ENCODE assay signal across 26 cellular contexts in genomic region chr7:88565401-88565800, GRCh38.
DNase-seq lines count a peak whose midpoint lies in the region; ATAC-seq, FAIRE-seq and TF ChIP-seq lines count a peak whose summit lies in the region.
"Had no signal": no experiment of that assay in that cellular context is flagged by ENCODE, and none has a peak within 500 bp of the region (broad histone marks: within the 10 kb centered on the region; RNA-seq: fewer than 3 reads in every experiment).

No MANE protein-coding gene starts in this region.

- H3K36me3 Mint-ChIP-seq in neural progenitor cell: no peaks in the 10 kb centered on the region
- H3K36me3 Mint-ChIP-seq: CD14-positive monocyte; CD4-positive, alpha-beta memory T cell; CD4-positive, CD25-positive, alpha-beta regulatory T cell; CD8-positive, alpha-beta memory T cell had no signal

- peaks cover 5% of the 10 kb centered on the region for H3F3A ChIP-seq in neural progenitor cell (ENCODE audit: low read depth)

- no peak overlapping the region for H3K27ac ChIP-seq in neural progenitor cell
- H3K27ac ChIP-seq: BLaER1 had no signal

- peaks cover 2% of the 10 kb centered on the region for H3K27me3 Mint-ChIP-seq in neural progenitor cell (ENCODE audit: insufficient read depth, low read depth)
- H3K27me3 Mint-ChIP-seq: CD4-positive, alpha-beta memory T cell; CD4-positive, CD25-positive, alpha-beta regulatory T cell; CD8-positive, alpha-beta memory T cell had no signal

- peaks cover 4% of the 10 kb centered on the region for H3K9me3 Mint-ChIP-seq in neural progenitor cell
- H3K9me3 Mint-ChIP-seq: CD4-positive, alpha-beta memory T cell had no signal

- H2AFZ ChIP-seq in neural progenitor cell (replicated peaks): no peak overlapping the region

- H3K9me3 ChIP-seq in neural progenitor cell (ENCODE audit: low read depth): no peaks in the 10 kb centered on the region
- H3K9me3 ChIP-seq: BE2C, BLaER1 had no signal

- H3K36me3 ChIP-seq in bronchial epithelial cell (ENCODE audit: control insufficient read depth, insufficient read depth, low read length) (no peaks in the 10 kb centered on the region), neural progenitor cell (no peaks in the 10 kb centered on the region)
- H3K36me3 ChIP-seq: BE2C, BLaER1 had no signal

- ATAC-seq in GM21381 (IDR thresholded peaks at IDR 0.05; ENCODE audit: unreplicated experiment) (no peak), HG03097 (IDR thresholded peaks at IDR 0.05; ENCODE audit: low FRiP score, unreplicated experiment) (no peak)
- ATAC-seq: GM12878 had no signal

- H3K9ac ChIP-seq in neural progenitor cell: no peak overlapping the region
- H3K9ac ChIP-seq: BLaER1 had no signal

- H3K4me3 ChIP-seq in bronchial epithelial cell (ENCODE audit: low read depth, low read length): no peak overlapping the region
- H3K4me3 ChIP-seq in neural progenitor cell: no peak overlapping the region
- H3K4me3 ChIP-seq: BLaER1, GM12878 had no signal

- H4K20me1 ChIP-seq in neural progenitor cell (ENCODE audit: low read depth): no peaks in the 10 kb centered on the region
- H4K20me1 ChIP-seq: BLaER1 had no signal

- FAIRE-seq in bronchial epithelial cell (lab: Jason Lieb, UNC): peak; percentile 94
- FAIRE-seq: A204.1, GM12878, GM12892, GM18507 had no signal

- peaks cover 13% of the 10 kb centered on the region for H3K4me1 ChIP-seq in neural progenitor cell
- H3K4me1 ChIP-seq: BE2C, BLaER1 had no signal

- no peak for DNase-seq in bronchial epithelial cell (ENCODE audit: low read depth)
- no peak for DNase-seq in neural progenitor cell (ENCODE audit: low spot score)
- DNase-seq in dedifferentiated amniotic fluid mesenchymal stem cell (ENCODE audit: extremely low spot score): no peak
- DNase-seq: 8988T; ACHN; BE2C; C1 segment of cervical spinal cord; CD4-positive, alpha-beta memory T cell; CD4-positive, CD25-positive, alpha-beta regulatory T cell; CD8-positive, alpha-beta memory T cell; COR-L47; DMS 273 treated with DMSO at 0.1 percent for 48 hours; DMS153; DMS53; DMS79; DND-41; EL; GDM1 had no signal

- H3K4me2 ChIP-seq in neural progenitor cell: no peak overlapping the region
- H3K4me2 ChIP-seq: BLaER1 had no signal

- no peaks in the 10 kb centered on the region for H3K79me2 ChIP-seq in neural progenitor cell (ENCODE audit: low read depth)

- no peak overlapping the region for H3K4me3 Mint-ChIP-seq in neural progenitor cell
- H3K4me3 Mint-ChIP-seq: CD14-positive monocyte; CD4-positive, alpha-beta memory T cell; CD4-positive, CD25-positive, alpha-beta regulatory T cell; CD8-positive, alpha-beta memory T cell had no signal

- TF ChIP-seq CTCF in bronchial epithelial cell (IDR thresholded peaks at IDR 0.05; ENCODE audit: insufficient read depth, low read length, severe bottlenecking): no peak
- TF ChIP-seq CTCF in neural progenitor cell (IDR thresholded peaks at IDR 0.05): no peak

- peak overlapping the region; percentile 23 for H3K27ac Mint-ChIP-seq in neural progenitor cell
- H3K27ac Mint-ChIP-seq: CD14-positive monocyte; CD4-positive, alpha-beta memory T cell; CD4-positive, CD25-positive, alpha-beta regulatory T cell; CD8-positive, alpha-beta memory T cell had no signal

- H3K27me3 ChIP-seq in bronchial epithelial cell (ENCODE audit: control insufficient read depth, insufficient read depth, low read length) (no peaks in the 10 kb centered on the region), neural progenitor cell (no peaks in the 10 kb centered on the region)
- H3K27me3 ChIP-seq: BE2C, BLaER1 had no signal

- peaks cover 35% of the 10 kb centered on the region for H3K4me1 Mint-ChIP-seq in neural progenitor cell
- H3K4me1 Mint-ChIP-seq: CD14-positive monocyte; CD4-positive, alpha-beta memory T cell; CD4-positive, CD25-positive, alpha-beta regulatory T cell; CD8-positive, alpha-beta memory T cell had no signal
